Comparison of ENCODE assay signal across 8 cellular contexts in genomic region chr18:63936156-63936931, GRCh38. TPM values are rescaled to one million over a fixed set of nuclear protein-coding genes. Genes with fewer than 3 reads are reported as not detected.
DNase-seq lines count a peak whose midpoint lies in the region; ATAC-seq and TF ChIP-seq lines count a peak whose summit lies in the region.

No MANE protein-coding gene starts in this region.

- H3K27ac ChIP-seq in RWPE1 = peak overlapping the region; percentile 28; the same call in 1 of the 2 replicates
- peak overlapping the region in 2 of 4 donors; percentile 52 to 78 for H3K27ac ChIP-seq in upper lobe of left lung

- DNase-seq in GDM1 (lab: John Stamatoyannopoulos, UW) (peak; percentile 61), HuH-7.5 (ENCODE audit: low spot score) (peak; percentile 16), RWPE1 (ENCODE audit: low spot score) (peak; percentile 79), glutamatergic neuron (peak; percentile 88), nucleus accumbens (lab: John Stamatoyannopoulos, UW) (peak in 53 of 56 donors; percentile 2 to 84 (median 43)), upper lobe of left lung (peak; percentile 92 to 95)
- peak; percentile 75 for DNase-seq in activated naive CD4-positive, alpha-beta T cell treated with anti-CD3 and anti-CD28 coated beads, Interleukin-2, amount 10 ng/mL, durations not matched to agents 7 days and 5 days

- H3K9me3 ChIP-seq in upper lobe of left lung = no peaks in the 10 kb centered on the region

- TF ChIP-seq CTCF in RWPE1 (conservative IDR thresholded peaks at IDR 0.05; ENCODE audit: low read depth) (peak; percentile 88), glutamatergic neuron (IDR thresholded peaks at IDR 0.05; ENCODE audit: partially characterized antibody, unreplicated experiment) (peak; percentile 50), upper lobe of left lung (IDR thresholded peaks at IDR 0.05) (peak; percentile 39 to 87 (median 71))

- peak overlapping the region; percentile 58 for H3K4me3 Mint-ChIP-seq in activated naive CD4-positive, alpha-beta T cell treated with anti-CD3 and anti-CD28 coated beads, Interleukin-2, amount 10 ng/mL, durations not matched to agents 7 days and 5 days
- peak overlapping the region; percentile 88 for H3K4me3 Mint-ChIP-seq in glutamatergic neuron (ENCODE audit: unreplicated experiment)

- CTCF ChIA-PET in RWPE1 (lab: Yijun Ruan, JAX) = interaction anchor here (0.6 to 1.3 kb wide), 9 partner anchors 32 to 1759 kb away, joined by 3 to 9 read pairs (median 5); no protein-coding TSS in a partner anchor
- CTCF ChIA-PET in activated naive CD4-positive, alpha-beta T cell treated with anti-CD3 and anti-CD28 coated beads, Interleukin-2, amount 10 ng/mL, durations not matched to agents 7 days and 5 days (lab: Charles Lee) = interaction anchor here (0.6 to 3.6 kb wide), 24 partner anchors 8 to 1166 kb away, joined by 3 to 25 read pairs (median 4); no protein-coding TSS in a partner anchor

- no peaks in the 10 kb centered on the region for H3K9me3 Mint-ChIP-seq in activated naive CD4-positive, alpha-beta T cell treated with anti-CD3 and anti-CD28 coated beads, Interleukin-2, amount 10 ng/mL, durations not matched to agents 7 days and 5 days
- no peaks in the 10 kb centered on the region for H3K9me3 Mint-ChIP-seq in glutamatergic neuron (ENCODE audit: unreplicated experiment)

- peaks cover 0 to 2% (median 0%) of the 10 kb centered on the region in 4 donors for H3K27me3 ChIP-seq in upper lobe of left lung

- TF ChIP-seq POLR2A in upper lobe of left lung (IDR thresholded peaks at IDR 0.05) = no peak

- H3K4me1 ChIP-seq in upper lobe of left lung = peaks cover 6 to 14% (median 9%) of the 10 kb centered on the region in 4 donors

- no peak overlapping the region for H3K27ac Mint-ChIP-seq in activated naive CD4-positive, alpha-beta T cell treated with anti-CD3 and anti-CD28 coated beads, Interleukin-2, amount 10 ng/mL, durations not matched to agents 7 days and 5 days
- H3K27ac Mint-ChIP-seq in glutamatergic neuron (ENCODE audit: unreplicated experiment) = no peak overlapping the region

- POLR2A ChIA-PET in RWPE1 (lab: Yijun Ruan, JAX; ENCODE audit: low non-redundant PET) = no interaction called here

- H3K4me1 Mint-ChIP-seq in activated naive CD4-positive, alpha-beta T cell treated with anti-CD3 and anti-CD28 coated beads, Interleukin-2, amount 10 ng/mL, durations not matched to agents 7 days and 5 days = peaks cover 3% of the 10 kb centered on the region
- H3K4me1 Mint-ChIP-seq in glutamatergic neuron (ENCODE audit: low read depth, unreplicated experiment) = no peaks in the 10 kb centered on the region

- no peak for TF ChIP-seq EP300 in upper lobe of left lung (IDR thresholded peaks at IDR 0.05)

- no peaks in the 10 kb centered on the region for H3K36me3 ChIP-seq in upper lobe of left lung

- H3K27me3 Mint-ChIP-seq in activated naive CD4-positive, alpha-beta T cell treated with anti-CD3 and anti-CD28 coated beads, Interleukin-2, amount 10 ng/mL, durations not matched to agents 7 days and 5 days = peaks cover 8% of the 10 kb centered on the region
- no peaks in the 10 kb centered on the region for H3K27me3 Mint-ChIP-seq in glutamatergic neuron (ENCODE audit: unreplicated experiment)

- WGBS in upper lobe of left lung, 2 donors = 3 to 5% methylated on average over 19 to 50 of the region's 54 CpGs

- no peaks in the 10 kb centered on the region for H3K36me3 Mint-ChIP-seq in activated naive CD4-positive, alpha-beta T cell treated with anti-CD3 and anti-CD28 coated beads, Interleukin-2, amount 10 ng/mL, durations not matched to agents 7 days and 5 days
- H3K36me3 Mint-ChIP-seq in glutamatergic neuron (ENCODE audit: unreplicated experiment) = no peaks in the 10 kb centered on the region

- peak overlapping the region; percentile 39 to 58 (median 49) for H3K4me3 ChIP-seq in upper lobe of left lung

- peak; percentile 97 for ATAC-seq in GM21723 (IDR thresholded peaks at IDR 0.05; ENCODE audit: unreplicated experiment)
- peak; percentile 95 to 99 for ATAC-seq in upper lobe of left lung (ENCODE audit: low FRiP score in 2 of 2)

RNA-seq across cellular contexts. Expression of gene HMSD, which starts 12.8 kb away (rescaled TPM):
- total RNA-seq in glutamatergic neuron (ENCODE audit: unreplicated experiment) (not detected), upper lobe of left lung (1 to 10 TPM in 2 of 6 donors, under 1 TPM in 2, not detected in 2; 0.30 to 2.9 (median 1.0) TPM)

RNA-seq across cellular contexts. Expression of gene SERPINB10, which starts 28.6 kb away (rescaled TPM):
- not detected for total RNA-seq in glutamatergic neuron (ENCODE audit: unreplicated experiment)
- total RNA-seq in upper lobe of left lung = under 1 TPM in 2 of 6 donors, not detected in 4; 0.11 to 0.30 TPM

RNA-seq across cellular contexts. Expression of gene SERPINB8, which starts 33.5 kb away (rescaled TPM):
- 4.2 TPM for total RNA-seq in glutamatergic neuron (ENCODE audit: unreplicated experiment)
- 10 to 100 TPM in 5 of 6 donors, 1 to 10 TPM in 1; 8.4 to 33.7 (median 22.4) TPM for total RNA-seq in upper lobe of left lung

RNA-seq across cellular contexts. Expression of gene SERPINB2, which starts 48.8 kb away (rescaled TPM):
- total RNA-seq in glutamatergic neuron (ENCODE audit: unreplicated experiment) = not detected
- total RNA-seq in upper lobe of left lung = under 1 TPM in 2 of 6 donors, not detected in 4; 0.49 to 0.61 TPM

Comparison
In these comparisons a context has a peak if more than half of its experiments do, and no peak if none do; other contexts are left out.
1. DNase-seq: peak in every context shown above with its lines; median percentile 94 in upper lobe of left lung; 88 in glutamatergic neuron; 79 in RWPE1; 75 in activated naive CD4-positive, alpha-beta T cell treated with anti-CD3 and anti-CD28 coated beads, Interleukin-2, amount 10 ng/mL, durations not matched to agents 7 days and 5 days; 61 in GDM1; 43 in nucleus accumbens; 16 in HuH-7.5.